16 cellular contexts compared by ENCODE assay signal in genomic region chr5:145999208-145999607, GRCh38.
"Had no signal": no experiment of that assay in that cellular context is flagged by ENCODE, and none has a peak within 500 bp of the region (broad histone marks: within the 10 kb centered on the region; RNA-seq: fewer than 3 reads in every experiment).

No MANE protein-coding gene starts in this region.

- H3K27ac Mint-ChIP-seq: effector memory CD8-positive, alpha-beta T cell; naive thymus-derived CD4-positive, alpha-beta T cell had no signal

- H3K27me3 Mint-ChIP-seq: effector memory CD8-positive, alpha-beta T cell had no signal

- H3K36me3 ChIP-seq: esophagus muscularis mucosa, gastrocnemius medialis, heart right ventricle, neutrophil had no signal

- H3K4me3 ChIP-seq: esophagus muscularis mucosa, gastrocnemius medialis, heart right ventricle had no signal

- H3K4me1 ChIP-seq: esophagus muscularis mucosa, gastrocnemius medialis, heart right ventricle had no signal

- H3K27ac ChIP-seq: epithelial cell of prostate, esophagus muscularis mucosa, gastrocnemius medialis, heart right ventricle, neutrophil had no signal

- H3K4me3 Mint-ChIP-seq: effector memory CD8-positive, alpha-beta T cell; naive thymus-derived CD4-positive, alpha-beta T cell had no signal

- H3K9me3 ChIP-seq: esophagus muscularis mucosa, gastrocnemius medialis, neutrophil had no signal

- H3K4me1 Mint-ChIP-seq: naive thymus-derived CD4-positive, alpha-beta T cell had no signal

- ATAC-seq: effector memory CD8-positive, alpha-beta T cell; gastrocnemius medialis; heart right ventricle; left lobe of liver; naive thymus-derived CD4-positive, alpha-beta T cell; right cardiac atrium had no signal

- DNase-seq: effector memory CD8-positive, alpha-beta T cell; gastrocnemius medialis; heart right ventricle; hypothalamus; kidney glomerular epithelial cell; mammary epithelial cell; naive thymus-derived CD4-positive, alpha-beta T cell; right cardiac atrium; small intestine; stimulated activated CD4-positive, alpha-beta T cell treated with anti-CD3 and anti-CD28 coated beads, Interleukin-12 subunit alpha, Interleukin-12 subunit beta, amount 100 ng/mL, for 4 hours; stimulated activated naive CD4-positive, alpha-beta T cell treated with Interleukin-2 at 50 U/mL for 16 hours; trophoblast cell had no signal
